Comparison of ENCODE assay signal across 8 cellular contexts in the genomic region with DNA sequence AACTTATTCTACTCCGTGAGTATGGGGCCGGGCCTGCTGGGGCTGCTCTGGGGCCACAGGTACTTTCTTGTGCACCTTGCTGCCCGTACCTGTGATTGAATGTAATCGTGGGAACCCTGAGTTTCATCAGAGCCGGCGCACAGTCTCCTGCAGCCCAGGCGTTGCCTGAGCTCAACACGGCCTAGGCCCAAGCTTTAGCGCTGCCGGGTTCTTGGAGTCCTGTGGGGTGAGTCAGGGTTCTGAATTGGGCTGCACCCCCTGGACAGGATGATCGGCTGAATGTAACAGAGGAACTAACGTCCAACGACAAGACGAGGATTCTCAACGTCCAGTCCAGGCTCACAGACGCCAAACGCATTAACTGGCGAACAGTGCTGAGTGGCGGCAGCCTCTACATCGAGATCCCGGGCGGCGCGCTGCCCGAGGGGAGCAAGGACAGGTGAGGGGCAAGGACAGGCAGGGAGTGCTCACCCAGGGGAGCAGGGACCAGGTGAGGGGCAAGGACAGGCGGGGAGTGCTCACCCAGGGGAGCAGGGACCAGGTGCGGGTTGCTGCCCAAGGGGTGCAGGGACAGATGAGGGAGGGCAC. TPM values are rescaled to one million over a fixed set of nuclear protein-coding genes. Genes with fewer than 3 reads are reported as not detected.
DNase-seq lines count a peak whose midpoint lies in the region; ATAC-seq and TF ChIP-seq lines count a peak whose summit lies in the region.

No MANE protein-coding gene starts in this region.

- in situ Hi-C loops in astrocyte of the spinal cord (cut with HindIII; ENCODE audit: low sequenced_read_pairs) (no loop called here), transverse colon (cut with MboI; ENCODE audit: low pct_ligation_motif_present in 1 of 4, low pct_unique_long_range_greater_than_20kb in 1 of 4, low sequenced_read_pairs in 3 of 4) (loop anchor here in 1 of 4 donors (25.0 kb wide), 1 partner anchor 109 kb away; a partner anchor contains a TSS)

- H3K9ac ChIP-seq in liver (ENCODE audit: low read depth in 1 of 2, low read length in 2 of 2) = peak overlapping the region in 1 of 2 donors; percentile 81

- H3K27ac ChIP-seq in CD4-positive, alpha-beta memory T cell (ENCODE audit: low read depth, low read length) = peak overlapping the region; percentile 91
- H3K27ac ChIP-seq in liver (ENCODE audit: low read depth in 1 of 2, low read length in 2 of 2) (peak overlapping the region; percentile 88 to 98), transverse colon (peak overlapping the region; percentile 97 to 99 (median 99))

- CTCF ChIA-PET in CD4-positive, alpha-beta memory T cell (lab: Charles Lee; ENCODE audit: partially characterized antibody) = interaction anchor here (0.6 to 5.9 kb wide), 9 partner anchors 11 to 1349 kb away, joined by 3 to 67 read pairs (median 4); a partner anchor contains a TSS

- H3K36me3 Mint-ChIP-seq in CD4-positive, alpha-beta memory T cell = peaks cover 16 to 33% of the 10 kb centered on the region in 2 donors

- peaks cover 0 to 28% (median 0%) of the 10 kb centered on the region in 8 donors for H3K9me3 Mint-ChIP-seq in CD4-positive, alpha-beta memory T cell

- H3K9me3 ChIP-seq in CD4-positive, alpha-beta memory T cell (ENCODE audit: control insufficient read depth in 1 of 2, low read length in 2 of 2) = no peaks in the 10 kb centered on the region
- no peaks in the 10 kb centered on the region for H3K9me3 ChIP-seq in liver (ENCODE audit: control insufficient read depth in 4 of 4, low read length in 3 of 4)
- no peaks in the 10 kb centered on the region for H3K9me3 ChIP-seq in transverse colon

- POLR2A ChIA-PET in CD4-positive, alpha-beta memory T cell (lab: Charles Lee; ENCODE audit: partially characterized antibody) = interaction anchor here (0.6 to 13.8 kb wide), 17 partner anchors 9 to 400 kb away, joined by 3 to 251 read pairs (median 5); a partner anchor contains a TSS

- no peaks in the 10 kb centered on the region for H3K27me3 ChIP-seq in CD4-positive, alpha-beta memory T cell (ENCODE audit: insufficient read depth, low read length)
- H3K27me3 ChIP-seq in liver (ENCODE audit: control insufficient read depth in 4 of 4, insufficient read depth in 4 of 4, low read length in 3 of 4) (no peaks in the 10 kb centered on the region), transverse colon (no peaks in the 10 kb centered on the region)

- H3K27ac Mint-ChIP-seq in CD4-positive, alpha-beta memory T cell = peak overlapping the region; percentile 84 to 99 (median 93)

- H3K4me1 ChIP-seq in CD4-positive, alpha-beta memory T cell (ENCODE audit: insufficient read depth, low read length) = peaks cover 48% of the 10 kb centered on the region
- H3K4me1 ChIP-seq in liver (ENCODE audit: control insufficient read depth in 4 of 4, insufficient read depth in 4 of 4, low read length in 3 of 4) (peaks cover 10 to 51% (median 39%) of the 10 kb centered on the region in 4 donors), transverse colon (peaks cover 45 to 71% (median 63%) of the 10 kb centered on the region in 4 donors)

- peaks cover 14% of the 10 kb centered on the region for H3K36me3 ChIP-seq in CD4-positive, alpha-beta memory T cell (ENCODE audit: insufficient read depth, low read length)
- H3K36me3 ChIP-seq in liver (ENCODE audit: control insufficient read depth in 4 of 4, insufficient read depth in 3 of 4, low read depth in 1 of 4, low read length in 3 of 4) = peaks cover 4 to 9% (median 8%) of the 10 kb centered on the region in 4 donors
- peaks cover 0 to 12% (median 5%) of the 10 kb centered on the region in 4 donors for H3K36me3 ChIP-seq in transverse colon

- no peak for TF ChIP-seq EP300 in transverse colon (IDR thresholded peaks at IDR 0.05; ENCODE audit: low read depth)

- 32% methylated on average over 27 of the region's 27 CpGs for WGBS in liver
- WGBS in transverse colon (ENCODE audit: low coverage in 1 of 2), 2 donors = 39 to 66% methylated on average over 8 to 27 of the region's 27 CpGs

- H3K4me3 ChIP-seq in CD4-positive, alpha-beta memory T cell (ENCODE audit: low read length in 2 of 2) = peak overlapping the region in 1 of 2 donors; percentile 83
- H3K4me3 ChIP-seq in astrocyte of the spinal cord (ENCODE audit: low read depth, low read length) = peak overlapping the region; percentile 99
- peak overlapping the region; percentile 74 to 89 (median 79) for H3K4me3 ChIP-seq in liver (ENCODE audit: low read depth in 1 of 3, low read length in 3 of 3)
- peak overlapping the region; percentile 92 to 100 (median 96) for H3K4me3 ChIP-seq in transverse colon

- no peaks in the 10 kb centered on the region for H3K27me3 Mint-ChIP-seq in CD4-positive, alpha-beta memory T cell

- no peak for TF ChIP-seq RAD21 in liver (IDR thresholded peaks at IDR 0.05)

- peaks cover 20 to 50% (median 33%) of the 10 kb centered on the region in 4 donors for H3K4me1 Mint-ChIP-seq in CD4-positive, alpha-beta memory T cell

- peak overlapping the region; percentile 86 to 95 (median 88) for H3K4me3 Mint-ChIP-seq in CD4-positive, alpha-beta memory T cell

- intact Hi-C loops in CD4-positive, alpha-beta memory T cell (cut with micrococcal nuclease) = loop anchor here (5.0 kb wide), 1 partner anchor 56 kb away; a partner anchor contains a TSS
- intact Hi-C loops in transverse colon (cut with DNase I; ENCODE audit: low total_unique reads) = loop anchor here (2.0 to 5.0 kb wide), 2 partner anchors 35 to 109 kb away; a partner anchor contains a TSS

- no peak for ATAC-seq in HG02938 (IDR thresholded peaks at IDR 0.05; ENCODE audit: unreplicated experiment)

- peak in 3 of 5 donors; percentile 37 to 41 (median 38) for DNase-seq in CD4-positive, alpha-beta memory T cell
- DNase-seq in M059J (ENCODE audit: low read depth) (peak; percentile 75), astrocyte of the spinal cord (ENCODE audit: low read depth, low spot score) (peak; percentile 55), transverse colon (peak; percentile 37), NCI-H1436 (lab: John Stamatoyannopoulos, UW) (no peak), DMS 273 (lab: John Stamatoyannopoulos, UW; ENCODE audit: unreplicated experiment) (no peak)

- TF ChIP-seq CTCF in astrocyte of the spinal cord (IDR thresholded peaks at IDR 0.05; ENCODE audit: low read depth, low read length) = no peak
- no peak for TF ChIP-seq CTCF in liver (IDR thresholded peaks at IDR 0.05; ENCODE audit: low read depth, low read length, missing input control)
- no peak for TF ChIP-seq CTCF in transverse colon (IDR thresholded peaks at IDR 0.05)

- no peak for TF ChIP-seq POLR2A in transverse colon (IDR thresholded peaks at IDR 0.05)

TF ChIP-seq in liver, 16 proteins besides CTCF, POLR2A, EP300 and RAD21:
- TF ChIP-seq RXRA (IDR thresholded peaks at IDR 0.05) = no peak
- TF ChIP-seq GABPA (IDR thresholded peaks at IDR 0.05 in 1 of 2, conservative IDR thresholded peaks at IDR 0.05 in 1 of 2) = no peak
- no peak for TF ChIP-seq HNF4G (IDR thresholded peaks at IDR 0.05)
- TF ChIP-seq NR2F2 (IDR thresholded peaks at IDR 0.05) = no peak
- TF ChIP-seq, protein P1, sequence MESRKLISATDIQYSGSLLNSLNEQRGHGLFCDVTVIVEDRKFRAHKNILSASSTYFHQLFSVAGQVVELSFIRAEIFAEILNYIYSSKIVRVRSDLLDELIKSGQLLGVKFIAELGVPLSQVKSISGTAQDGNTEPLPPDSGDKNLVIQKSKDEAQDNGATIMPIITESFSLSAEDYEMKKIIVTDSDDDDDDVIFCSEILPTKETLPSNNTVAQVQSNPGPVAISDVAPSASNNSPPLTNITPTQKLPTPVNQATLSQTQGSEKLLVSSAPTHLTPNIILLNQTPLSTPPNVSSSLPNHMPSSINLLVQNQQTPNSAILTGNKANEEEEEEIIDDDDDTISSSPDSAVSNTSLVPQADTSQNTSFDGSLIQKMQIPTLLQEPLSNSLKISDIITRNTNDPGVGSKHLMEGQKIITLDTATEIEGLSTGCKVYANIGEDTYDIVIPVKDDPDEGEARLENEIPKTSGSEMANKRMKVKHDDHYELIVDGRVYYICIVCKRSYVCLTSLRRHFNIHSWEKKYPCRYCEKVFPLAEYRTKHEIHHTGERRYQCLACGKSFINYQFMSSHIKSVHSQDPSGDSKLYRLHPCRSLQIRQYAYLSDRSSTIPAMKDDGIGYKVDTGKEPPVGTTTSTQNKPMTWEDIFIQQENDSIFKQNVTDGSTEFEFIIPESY (IDR thresholded peaks at IDR 0.05) = no peak
- TF ChIP-seq HNF4A (conservative IDR thresholded peaks at IDR 0.05) = no peak

RNA-seq across cellular contexts. Expression of a gene that starts 10.4 kb away (rescaled TPM):
- total RNA-seq in CD4-positive, alpha-beta memory T cell = under 1 TPM in 1 of 2 experiments, not detected in 1; 0.11 TPM
- under 1 TPM; 0.07 TPM for polyA plus RNA-seq in CD4-positive, alpha-beta memory T cell
- not detected in 2 replicates for total RNA-seq in M059J (2014; rRNA removed; shearing (Covaris generic))
- total RNA-seq in liver = under 1 TPM; 0.09 to 0.67 TPM
- under 1 TPM; 0.21 to 0.42 TPM for polyA plus RNA-seq in liver
- total RNA-seq in transverse colon = 1 to 10 TPM in 2 of 4 donors, under 1 TPM in 1, not detected in 1; 0.27 to 1.1 (median 1.1) TPM

RNA-seq across cellular contexts. Expression of a gene that starts 15.4 kb away (rescaled TPM):
- 1 to 10 TPM; 1.3 to 1.5 TPM for total RNA-seq in CD4-positive, alpha-beta memory T cell
- polyA plus RNA-seq in CD4-positive, alpha-beta memory T cell = 1 to 10 TPM; 1.1 to 1.7 TPM
- not detected in 2 replicates for total RNA-seq in M059J (2014; rRNA removed; shearing (Covaris generic))
- total RNA-seq in liver = under 1 TPM in 1 of 2 donors, not detected in 1; 0.25 TPM
- polyA plus RNA-seq in liver = under 1 TPM; 0.39 to 0.45 TPM
- 1 to 10 TPM in 1 of 4 donors, not detected in 3; 5.6 TPM for total RNA-seq in transverse colon

RNA-seq across cellular contexts. Expression of a gene that starts 22.5 kb away (rescaled TPM):
- 10 to 100 TPM in 1 of 2 experiments, 1 to 10 TPM in 1; 7.5 to 12.7 TPM for total RNA-seq in CD4-positive, alpha-beta memory T cell
- not detected for polyA plus RNA-seq in CD4-positive, alpha-beta memory T cell
- total RNA-seq in M059J (2014; rRNA removed; shearing (Covaris generic)) = 1.5 and 2.9 TPM in 2 replicates
- total RNA-seq in liver (under 1 TPM; 0.47 to 0.59 TPM), transverse colon (1 to 10 TPM in 2 of 4 donors, not detected in 2; 1.1 to 3.5 TPM)
- polyA plus RNA-seq in liver = under 1 TPM in 1 of 2 donors, not detected in 1; 0.08 TPM

RNA-seq across cellular contexts. Expression of a gene that starts 35.0 kb away (rescaled TPM):
- total RNA-seq in CD4-positive, alpha-beta memory T cell = 100 to 1,000 TPM; 140 to 141 TPM
- 10 to 100 TPM in 1 of 2 donors, 1 to 10 TPM in 1; 8.3 to 37.8 TPM for polyA plus RNA-seq in CD4-positive, alpha-beta memory T cell
- total RNA-seq in M059J (2014; rRNA removed; shearing (Covaris generic)) = 36.9 and 44.0 TPM in 2 replicates
- total RNA-seq in liver = 10 to 100 TPM; 12.9 to 32.0 TPM
- polyA plus RNA-seq in liver = 10 to 100 TPM in 1 of 2 donors, 1 to 10 TPM in 1; 2.2 to 13.5 TPM
- total RNA-seq in transverse colon = 10 to 100 TPM; 35.8 to 54.6 (median 41.6) TPM

RNA-seq across cellular contexts. Expression of a gene that starts 35.5 kb away (rescaled TPM):
- total RNA-seq in CD4-positive, alpha-beta memory T cell = 10 to 100 TPM; 64.9 to 65.3 TPM
- polyA plus RNA-seq in CD4-positive, alpha-beta memory T cell = 100 to 1,000 TPM; 105 to 119 TPM
- total RNA-seq in M059J (2014; rRNA removed; shearing (Covaris generic)) = 75.4 and 79.5 TPM in 2 replicates
- total RNA-seq in liver (10 to 100 TPM; 22.2 to 44.5 TPM), transverse colon (100 to 1,000 TPM; 184 to 332 (median 254) TPM)
- 10 to 100 TPM; 36.5 to 37.4 TPM for polyA plus RNA-seq in liver

Comparison
In these comparisons a context has a peak if more than half of its experiments do, and no peak if none do; other contexts are left out.
1. DNase-seq: peak in CD4-positive, alpha-beta memory T cell (3 of 5), M059J (single experiment), astrocyte of the spinal cord (single experiment) and transverse colon (single experiment); none in NCI-H1436 (single experiment) and DMS 273 (single experiment).
2. Peak in every context shown above with its lines, with median percentiles within 50 percentile points of each other: H3K27ac ChIP-seq.